Comparison of ENCODE assay signal across 18 cellular contexts in the genomic region with DNA sequence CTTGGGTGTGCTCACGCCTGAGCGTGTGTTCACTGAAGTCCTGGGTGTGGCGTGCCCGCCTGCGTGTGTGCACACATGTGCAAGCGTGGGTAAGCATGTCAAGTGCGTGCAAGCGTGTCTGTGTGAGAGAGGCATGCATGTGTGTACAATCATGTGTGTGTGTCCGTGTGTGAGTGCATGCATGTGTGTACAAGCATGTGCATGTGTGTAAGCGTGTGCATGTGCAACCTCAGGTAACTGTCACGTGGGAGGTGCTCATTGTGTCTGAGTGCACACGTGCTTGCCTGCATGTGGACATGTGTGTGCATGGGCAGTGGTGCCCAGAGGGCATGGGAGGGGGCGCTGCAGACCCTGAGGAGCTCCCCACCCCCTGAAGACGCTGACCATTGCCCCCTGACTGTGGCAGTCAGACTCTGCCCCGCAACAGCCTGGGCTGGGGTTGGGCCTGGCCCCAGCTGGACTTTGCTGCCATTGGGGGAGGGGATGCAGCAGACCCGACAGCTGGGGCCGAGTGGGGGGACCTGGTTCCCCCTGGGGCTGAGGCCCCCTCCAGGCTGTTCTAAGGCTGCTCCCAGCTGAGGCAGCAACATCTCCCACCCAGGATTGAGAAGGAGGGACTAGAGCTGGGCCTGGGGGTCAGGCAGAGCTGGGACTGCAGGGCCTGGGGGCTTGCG.
"Had no signal": no experiment of that assay in that cellular context is flagged by ENCODE, and none has a peak within 500 bp of the region (broad histone marks: within the 10 kb centered on the region; RNA-seq: fewer than 3 reads in every experiment).

No MANE protein-coding gene starts in this region.

- H3K4me1 Mint-ChIP-seq: naive B cell; stimulated activated memory B cell treated with anti-CD40 and anti-IgM and Interleukin-4, amounts not matched to agents 10 μg/mL and 1 μg/mL and 100 μg/mL, for 72 hours had no signal

- H3K27ac Mint-ChIP-seq: activated naive CD4-positive, alpha-beta T cell treated with anti-CD3 and anti-CD28 coated beads, Interleukin-2, amount 50 U/mL, for 72 hours; activated T-helper 1 cell treated with anti-CD3 and anti-CD28 coated beads, Interleukin-12 subunit alpha, Interleukin-12 subunit beta, Interleukin-2, Interleukin-4 antibody, amounts not matched to agents 30 ng/mL and 10 ng/mL and 1 ng/mL, durations not matched to agents 14 hours and 24 hours and 36 hours; memory B cell; naive B cell; stimulated activated memory B cell treated with anti-CD40 and anti-IgM and Interleukin-4, amounts not matched to agents 10 μg/mL and 1 μg/mL and 100 μg/mL, for 72 hours; T-helper 17 cell had no signal

- H3K9me3 Mint-ChIP-seq: activated naive CD4-positive, alpha-beta T cell treated with anti-CD3 and anti-CD28 coated beads, Interleukin-2, amount 50 U/mL, for 72 hours; activated T-helper 1 cell treated with anti-CD3 and anti-CD28 coated beads, Interleukin-12 subunit alpha, Interleukin-12 subunit beta, Interleukin-2, Interleukin-4 antibody, amounts not matched to agents 30 ng/mL and 10 ng/mL and 1 ng/mL, durations not matched to agents 14 hours and 24 hours and 36 hours; memory B cell; naive B cell had no signal

- H3K4me3 ChIP-seq: mucosa of descending colon, pancreas, thyroid gland had no signal

- ATAC-seq: activated naive CD4-positive, alpha-beta T cell treated with anti-CD3 and anti-CD28 coated beads, Interleukin-2, amount 50 U/mL, for 72 hours; left ventricle myocardium superior; mucosa of descending colon; pancreas; sciatic nerve; stimulated activated memory B cell treated with anti-CD40 and anti-IgM and Interleukin-4, amounts not matched to agents 10 μg/mL and 1 μg/mL and 100 μg/mL, for 72 hours; T-helper 17 cell had no signal

- H3K27ac ChIP-seq: pancreas, thyroid gland, VCaP had no signal

- FAIRE-seq: frontal cortex, keratinocyte, pancreas had no signal

- H3K9me3 ChIP-seq: mucosa of descending colon, pancreas, thyroid gland had no signal

- DNase-seq: activated CD4-positive, alpha-beta T cell treated with anti-CD3 and anti-CD28 coated beads, Interleukin-2, amount 50 U/mL, for 48 hours; activated gamma-delta T cell treated with Interleukin-2 at 50 U/mL for 16 hours; activated T-cell treated with anti-CD3 and anti-CD28 coated beads for 4 hours; left ventricle myocardium superior; naive B cell; pancreas; stimulated activated CD4-positive, alpha-beta T cell treated with anti-CD3 and anti-CD28 coated beads, Interleukin-4, amount 100 ng/mL, for 4 hours; T-helper 17 cell; thyroid gland had no signal

- H3K36me3 ChIP-seq: pancreas, thyroid gland had no signal

- H3K4me1 ChIP-seq: pancreas, thyroid gland had no signal

- H3K4me3 Mint-ChIP-seq: activated T-helper 1 cell treated with anti-CD3 and anti-CD28 coated beads, Interleukin-12 subunit alpha, Interleukin-12 subunit beta, Interleukin-2, Interleukin-4 antibody, amounts not matched to agents 30 ng/mL and 10 ng/mL and 1 ng/mL, durations not matched to agents 14 hours and 24 hours and 36 hours; memory B cell; naive B cell; stimulated activated memory B cell treated with anti-CD40 and anti-IgM and Interleukin-4, amounts not matched to agents 10 μg/mL and 1 μg/mL and 100 μg/mL, for 72 hours; T-helper 17 cell had no signal

- H3K36me3 Mint-ChIP-seq: activated naive CD4-positive, alpha-beta T cell treated with anti-CD3 and anti-CD28 coated beads, Interleukin-2, amount 50 U/mL, for 72 hours; naive B cell; stimulated activated memory B cell treated with anti-CD40 and anti-IgM and Interleukin-4, amounts not matched to agents 10 μg/mL and 1 μg/mL and 100 μg/mL, for 72 hours had no signal

- H3K27me3 ChIP-seq: pancreas, thyroid gland had no signal
